In genomic region chr13:96053003-96053703, GRCh38 we compare ENCODE assay signal across 8 cellular contexts. TPM values are rescaled to one million over a fixed set of nuclear protein-coding genes. Genes with fewer than 3 reads are reported as not detected.
DNase-seq lines count a peak whose midpoint lies in the region; ATAC-seq and TF ChIP-seq lines count a peak whose summit lies in the region.

UGGT2 (minus strand) TSS chr13:96053401; CDS start chr13:96053312, 89 bp downstream.

- intact Hi-C loops in CD4-positive, alpha-beta T cell (cut with DNase I, micrococcal nuclease) = no loop called here

- CTCF ChIA-PET in CD4-positive, alpha-beta T cell (lab: Charles Lee) = no interaction called here

- peak within 1 kb of the TSS; percentile 76 for H3K4me2 ChIP-seq in hepatocyte

- TF ChIP-seq CTCF in astrocyte of the spinal cord (IDR thresholded peaks at IDR 0.05; ENCODE audit: low read depth, low read length) = no peak
- TF ChIP-seq CTCF in hepatocyte (IDR thresholded peaks at IDR 0.05; ENCODE audit: poor library complexity) = no peak
- no peak for TF ChIP-seq CTCF in progenitor cell of endocrine pancreas (IDR thresholded peaks at IDR 0.05; ENCODE audit: unreplicated experiment)
- no peak for TF ChIP-seq CTCF in CD4-positive, alpha-beta T cell (IDR thresholded peaks at IDR 0.05)

- H3K36me3 Mint-ChIP-seq in progenitor cell of endocrine pancreas (ENCODE audit: insufficient read depth) = peaks cover 12% of the 10 kb centered on the region
- H3K36me3 Mint-ChIP-seq in CD4-positive, alpha-beta T cell (ENCODE audit: low read depth) = no peaks in the 10 kb centered on the region

- H3K27me3 Mint-ChIP-seq in progenitor cell of endocrine pancreas = no peaks in the 10 kb centered on the region
- H3K27me3 Mint-ChIP-seq in CD4-positive, alpha-beta T cell = peaks cover 59% of the 10 kb centered on the region

- DNase-seq in GM04503 (ENCODE audit: low read depth) (peak; percentile 65), HS-27A (ENCODE audit: low read depth) (peak; percentile 52), NOMO-1 (lab: John Stamatoyannopoulos, UW; ENCODE audit: unreplicated experiment in 2 of 2) (peak; percentile 74 to 81), astrocyte of the spinal cord (ENCODE audit: low read depth, low spot score) (peak; percentile 94), hepatocyte (ENCODE audit: low spot score) (peak; percentile 98), progenitor cell of endocrine pancreas (ENCODE audit: low spot score, unreplicated experiment) (peak; percentile 87)
- no peak for DNase-seq in CD4-positive, alpha-beta T cell

- H3K4me3 Mint-ChIP-seq in progenitor cell of endocrine pancreas (ENCODE audit: low read depth) = peak within 1 kb of the TSS; percentile 90
- no peak within 1 kb of the TSS for H3K4me3 Mint-ChIP-seq in CD4-positive, alpha-beta T cell

- peaks cover 38% of the 10 kb centered on the region for H3K79me2 ChIP-seq in hepatocyte

- no peaks in the 10 kb centered on the region for H4K20me1 ChIP-seq in hepatocyte (ENCODE audit: insufficient read depth, poor library complexity, severe bottlenecking)

- POLR2A ChIA-PET in CD4-positive, alpha-beta T cell (lab: Charles Lee) = no interaction called here

- no peaks in the 10 kb centered on the region for H3K27me3 ChIP-seq in hepatocyte
- peaks cover 19% of the 10 kb centered on the region for H3K27me3 ChIP-seq in CD4-positive, alpha-beta T cell (ENCODE audit: control insufficient read depth, insufficient read depth, low read length)

- no peaks in the 10 kb centered on the region for H3K9me2 ChIP-seq in hepatocyte (replicated peaks; ENCODE audit: insufficient read depth)

- H3K4me1 ChIP-seq in hepatocyte (ENCODE audit: insufficient read depth) = no peaks in the 10 kb centered on the region

- in situ Hi-C loops in astrocyte of the spinal cord (cut with HindIII; ENCODE audit: low sequenced_read_pairs) = no loop called here

- peak within 1 kb of the TSS; percentile 92 for H3K27ac ChIP-seq in hepatocyte
- H3K27ac ChIP-seq in CD4-positive, alpha-beta T cell (ENCODE audit: low read depth, low read length) = no peak within 1 kb of the TSS

- peaks cover 6% of the 10 kb centered on the region for H3K4me1 Mint-ChIP-seq in progenitor cell of endocrine pancreas (ENCODE audit: low read depth)
- peaks cover 11% of the 10 kb centered on the region for H3K4me1 Mint-ChIP-seq in CD4-positive, alpha-beta T cell (ENCODE audit: low read depth)

- no peaks in the 10 kb centered on the region for H3K9me3 Mint-ChIP-seq in progenitor cell of endocrine pancreas (ENCODE audit: low read depth)
- H3K9me3 Mint-ChIP-seq in CD4-positive, alpha-beta T cell = peaks cover 10% of the 10 kb centered on the region

- under 1% methylated on average over 75 of the region's 77 CpGs for WGBS in hepatocyte (ENCODE audit: low lambda C conversion rate, missing lambda C conversion rate)

- H2AFZ ChIP-seq in hepatocyte = peak within 1 kb of the TSS; percentile 96

- no peaks in the 10 kb centered on the region for H3K36me3 ChIP-seq in hepatocyte (replicated peaks; ENCODE audit: insufficient read depth, low read depth)

- peak within 1 kb of the TSS; percentile 98 for H3K27ac Mint-ChIP-seq in progenitor cell of endocrine pancreas
- no peak within 1 kb of the TSS for H3K27ac Mint-ChIP-seq in CD4-positive, alpha-beta T cell

- peak within 1 kb of the TSS; percentile 94 for H3K4me3 ChIP-seq in astrocyte of the spinal cord (ENCODE audit: low read depth, low read length)
- peak within 1 kb of the TSS; percentile 78 for H3K4me3 ChIP-seq in hepatocyte

- H3K9me3 ChIP-seq in hepatocyte (ENCODE audit: low read depth) = no peaks in the 10 kb centered on the region
- H3K9me3 ChIP-seq in CD4-positive, alpha-beta T cell (ENCODE audit: control insufficient read depth, low read length) = no peaks in the 10 kb centered on the region

- ATAC-seq in GM21447 (IDR thresholded peaks at IDR 0.05; ENCODE audit: unreplicated experiment) = peak; percentile 96
- no peak for ATAC-seq in CD4-positive, alpha-beta T cell (ENCODE audit: poor library complexity)

RNA-seq across cellular contexts. Expression of gene UGGT2, which starts in this region (rescaled TPM):
- total RNA-seq in hepatocyte (59.2 and 60.3 TPM in 2 replicates), progenitor cell of endocrine pancreas (45.1 and 49.2 TPM in 2 replicates)
- polyA plus RNA-seq in hepatocyte = 23.6 and 27.1 TPM in 2 replicates
- total RNA-seq in CD4-positive, alpha-beta T cell = under 1 TPM in 1 of 2 experiments, not detected in 1; 0.38 TPM

Comparison
In these comparisons a context has a peak if more than half of its experiments do, and no peak if none do; other contexts are left out.
1. RNA of gene UGGT2 (total RNA-seq): 59.2 to 60.3 TPM in hepatocyte and 45.1 to 49.2 TPM in progenitor cell of endocrine pancreas; 0.38 TPM in CD4-positive, alpha-beta T cell; every median in the first group is over 10 times any median in the second.
2. DNase-seq: peak in GM04503 (single experiment), HS-27A (single experiment), NOMO-1 (2 of 2), astrocyte of the spinal cord (single experiment), hepatocyte (single experiment) and progenitor cell of endocrine pancreas (single experiment); none in CD4-positive, alpha-beta T cell (0 of 10).